ENCODE assay signal across 8 cellular contexts in the genomic region with DNA sequence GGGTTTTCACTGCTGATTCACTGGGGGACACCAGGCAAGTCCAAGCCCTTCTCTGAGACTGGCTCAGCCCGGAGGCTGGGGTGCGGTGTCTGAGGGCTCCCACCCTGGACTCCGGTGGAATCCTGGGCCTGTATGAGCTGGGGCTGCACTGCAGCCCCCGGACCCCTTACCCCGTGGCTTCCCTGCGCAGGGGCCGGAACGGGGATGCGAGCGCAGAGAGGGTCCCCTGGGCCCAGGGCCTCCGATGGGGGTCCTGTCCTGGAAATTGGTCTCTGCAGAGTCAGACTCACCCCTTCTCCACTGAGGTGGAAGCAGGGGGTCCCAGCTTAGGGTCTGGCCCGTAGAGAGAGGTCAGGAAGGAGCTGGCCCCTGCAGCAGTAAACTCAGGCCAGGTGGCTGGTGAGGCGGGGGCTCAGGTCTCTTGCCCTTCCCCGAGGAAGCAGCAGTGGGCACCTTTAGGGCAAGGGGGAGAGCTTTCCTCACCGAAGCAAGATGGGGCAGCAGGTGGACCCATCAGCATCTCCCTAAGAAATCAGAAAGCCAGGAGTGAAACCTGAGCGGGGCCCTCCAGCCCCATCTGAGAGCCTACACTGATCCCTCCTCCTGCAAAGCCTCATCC. TPM values are rescaled to one million over a fixed set of nuclear protein-coding genes. Genes with fewer than 3 reads are reported as not detected.
DNase-seq lines count a peak whose midpoint lies in the region; ATAC-seq and TF ChIP-seq lines count a peak whose summit lies in the region.

No MANE protein-coding gene starts in this region.

- H3K36me3 ChIP-seq in Caco-2 (ENCODE audit: control insufficient read depth, insufficient read depth, low read length) (no peaks in the 10 kb centered on the region; the same call in 1 of the 2 replicates), SJCRH30 (no peaks in the 10 kb centered on the region), parathyroid adenoma (ENCODE audit: control insufficient read depth, insufficient read depth, low read length) (no peaks in the 10 kb centered on the region)

- no peak for ATAC-seq in GM21619 (IDR thresholded peaks at IDR 0.05; ENCODE audit: unreplicated experiment)
- no peak for ATAC-seq in GM19452 (IDR thresholded peaks at IDR 0.05; ENCODE audit: unreplicated experiment)
- ATAC-seq in HG03342 (IDR thresholded peaks at IDR 0.05; ENCODE audit: unreplicated experiment) = no peak

- H3K9me3 Mint-ChIP-seq in Caco-2 (ENCODE audit: unreplicated experiment) = no peaks in the 10 kb centered on the region

- no peaks in the 10 kb centered on the region for H3K27me3 Mint-ChIP-seq in Caco-2 (ENCODE audit: insufficient read depth, unreplicated experiment)

- no peaks in the 10 kb centered on the region for H3K4me1 Mint-ChIP-seq in Caco-2 (ENCODE audit: low read depth, unreplicated experiment)

- no peak overlapping the region for H3K9ac ChIP-seq in parathyroid adenoma

- peaks cover 11% of the 10 kb centered on the region for H3K36me3 Mint-ChIP-seq in Caco-2 (ENCODE audit: insufficient read depth, unreplicated experiment)

- H3K4me1 ChIP-seq in Caco-2 = peaks cover 23% of the 10 kb centered on the region
- peaks cover 24% of the 10 kb centered on the region for H3K4me1 ChIP-seq in SJCRH30
- peaks cover 4% of the 10 kb centered on the region for H3K4me1 ChIP-seq in parathyroid adenoma

- H3K4me3 Mint-ChIP-seq in Caco-2 (ENCODE audit: unreplicated experiment) = peak overlapping the region; percentile 95

- CTCF ChIA-PET in Caco-2 (lab: Charles Lee) = interaction anchor here (0.8 to 4.3 kb wide), 7 partner anchors 12 to 254 kb away, joined by 3 to 31 read pairs (median 4); no protein-coding TSS in a partner anchor

- no peak overlapping the region for H3K27ac Mint-ChIP-seq in Caco-2 (ENCODE audit: unreplicated experiment)

- POLR2A ChIA-PET in Caco-2 (lab: Charles Lee) = interaction anchor here (0.6 kb wide), 1 partner anchor 31 kb away, joined by 4 read pairs; no protein-coding TSS in a partner anchor

- H2AFZ ChIP-seq in parathyroid adenoma = peak overlapping the region; percentile 85

- peak in 1 of 2 experiments; percentile 30 for DNase-seq in Caco-2
- no peak for DNase-seq in SJCRH30
- no peak for DNase-seq in epithelial cell of prostate (ENCODE audit: low read depth, low spot score)
- DNase-seq in AG08396 (ENCODE audit: low spot score) = no peak

- H3K4me2 ChIP-seq in parathyroid adenoma (ENCODE audit: low read length) = peak overlapping the region; percentile 99

- BruUV-seq in Caco-2 (replicated peaks; lab: Mats Ljungman, UMichigan) = TSS peak; percentile 5

- intact Hi-C loops in Caco-2 (cut with micrococcal nuclease; ENCODE audit: unreplicated experiment) = loop anchor here (1.0 to 5.0 kb wide), 4 partner anchors 71 to 250 kb away; no protein-coding TSS in a partner anchor

- TF ChIP-seq CTCF in Caco-2 (IDR thresholded peaks at IDR 0.05; ENCODE audit: insufficient read depth in 1 of 2, low read depth in 1 of 2, low read length in 1 of 2, severe bottlenecking in 1 of 2, unreplicated experiment in 1 of 2) (no peak), parathyroid adenoma (IDR thresholded peaks at IDR 0.05) (no peak)

- H3K27ac ChIP-seq in SJCRH30 = peak overlapping the region; percentile 83
- peak overlapping the region; percentile 87 for H3K27ac ChIP-seq in epithelial cell of prostate
- no peak overlapping the region for H3K27ac ChIP-seq in parathyroid adenoma

- peak overlapping the region; percentile 75 for H3K4me3 ChIP-seq in Caco-2 (ENCODE audit: low read depth, low read length)
- H3K4me3 ChIP-seq in SJCRH30 = peak overlapping the region; percentile 85
- peak overlapping the region; percentile 88 for H3K4me3 ChIP-seq in parathyroid adenoma (ENCODE audit: low read depth, low read length)

- H3K79me2 ChIP-seq in parathyroid adenoma = peaks cover 2% of the 10 kb centered on the region

- H3K9me3 ChIP-seq in Caco-2 = no peaks in the 10 kb centered on the region
- no peaks in the 10 kb centered on the region for H3K9me3 ChIP-seq in SJCRH30 (replicated peaks)
- H3K9me3 ChIP-seq in parathyroid adenoma (ENCODE audit: control insufficient read depth, low read length) = no peaks in the 10 kb centered on the region

- H3K27me3 ChIP-seq in Caco-2 (replicated peaks; ENCODE audit: control insufficient read depth, insufficient read depth, low read length) (no peaks in the 10 kb centered on the region), SJCRH30 (no peaks in the 10 kb centered on the region), parathyroid adenoma (ENCODE audit: control insufficient read depth, insufficient read depth, low read length) (no peaks in the 10 kb centered on the region)

RNA-seq across cellular contexts. Expression of gene VAV2, which starts 1.6 kb away (rescaled TPM):
- total RNA-seq in Caco-2 (2022) = 51.8 and 55.3 TPM in 2 replicates
- total RNA-seq in SJCRH30 (2014; rRNA removed; shearing (Covaris generic)) = 24.0 and 28.0 TPM in 2 replicates

RNA-seq across cellular contexts. Expression of gene BRD3OS, which starts 31.5 kb away (rescaled TPM):
- total RNA-seq in Caco-2 (2022) = 9.1 and 9.4 TPM in 2 replicates
- total RNA-seq in SJCRH30 (2014; rRNA removed; shearing (Covaris generic)) = 20.1 and 20.2 TPM in 2 replicates
